8 cellular contexts compared by ENCODE assay signal in the genomic region with DNA sequence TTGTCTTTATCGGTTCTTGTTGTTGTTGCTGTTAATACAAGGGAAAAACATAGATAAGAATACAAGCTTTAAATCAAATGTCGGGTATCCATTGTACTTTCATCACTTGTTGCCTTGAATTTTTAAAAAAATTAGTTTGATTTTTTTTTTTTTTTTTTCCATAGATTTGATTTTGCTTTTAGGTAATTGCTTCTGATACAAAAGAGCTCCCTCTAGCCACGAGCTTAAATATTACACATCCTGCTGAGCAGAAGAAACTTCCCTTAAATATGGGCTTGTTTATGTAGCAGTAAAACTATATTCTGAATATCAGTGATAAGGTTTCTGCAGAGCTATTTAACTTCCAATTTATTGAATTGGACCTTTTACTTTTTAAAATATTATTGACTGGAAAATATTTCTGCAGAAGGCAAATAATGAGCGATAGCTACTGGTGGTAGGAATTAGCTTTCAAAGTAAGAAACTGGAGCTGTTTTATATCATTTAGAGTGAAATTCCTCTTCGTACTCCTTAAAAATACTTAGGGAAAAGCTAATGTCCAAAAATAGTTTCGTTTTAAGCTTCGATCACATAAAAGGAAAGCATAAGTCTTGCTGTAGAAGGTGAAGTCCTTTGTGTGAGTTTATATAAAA.
DNase-seq lines count a peak whose midpoint lies in the region; ATAC-seq, FAIRE-seq and TF ChIP-seq lines count a peak whose summit lies in the region.

No MANE protein-coding gene starts in this region.

- TF ChIP-seq CTCF in uterus (IDR thresholded peaks at IDR 0.05), result peak in 3 of 4 experiments; percentile 38 to 64 (median 41)

- intact Hi-C loops in uterus (cut with DNase I; ENCODE audit: low total_unique reads), result no loop called here

- FAIRE-seq in frontal cortex (lab: Jason Lieb, UNC), result peak; percentile 93

- ATAC-seq in HG02885 (IDR thresholded peaks at IDR 0.05; ENCODE audit: poor library complexity, unreplicated experiment), result peak; percentile 79
- ATAC-seq in HG03378 (IDR thresholded peaks at IDR 0.05; ENCODE audit: unreplicated experiment), result no peak

- no peaks in the 10 kb centered on the region for H3K9me3 ChIP-seq in uterus

- peak overlapping the region; percentile 62 to 70 for H3K27ac ChIP-seq in uterus

- no peaks in the 10 kb centered on the region for H3K36me3 ChIP-seq in uterus

- H3K27me3 ChIP-seq in uterus, result no peaks in the 10 kb centered on the region

- no peaks in the 10 kb centered on the region for H3K4me1 ChIP-seq in uterus

- DNase-seq in SIG-M5 treated with dmso at 0.1 percent for 504 hours (lab: John Stamatoyannopoulos, UW; ENCODE audit: unreplicated experiment), result peak; percentile 33
- DNase-seq in SIG-M5 (lab: John Stamatoyannopoulos, UW), result no peak
- DNase-seq in RKO (ENCODE audit: low spot score), result peak; percentile 55
- DNase-seq in frontal cortex (ENCODE audit: low spot score in 2 of 2), result no peak
- DNase-seq in uterus, result no peak
- DNase-seq in stimulated activated CD4-positive, alpha-beta T cell treated with anti-CD3 and anti-CD28 coated beads, Interleukin-2, amount 100 ng/mL, for 24 hours, result no peak

- no peak for TF ChIP-seq POLR2A in uterus (IDR thresholded peaks at IDR 0.05)

- peak overlapping the region in 1 of 2 donors; percentile 15 for H3K4me3 ChIP-seq in uterus

Comparison
In these comparisons a context has a peak if more than half of its experiments do, and no peak if none do; other contexts are left out.
1. DNase-seq: peak in SIG-M5 treated with dmso at 0.1 percent for 504 hours (single experiment) and RKO (single experiment); none in SIG-M5 (single experiment), frontal cortex (0 of 2), uterus (0 of 2) and stimulated activated CD4-positive, alpha-beta T cell treated with anti-CD3 and anti-CD28 coated beads, Interleukin-2, amount 100 ng/mL, for 24 hours (0 of 2).